1 cellular context compared by ENCODE assay signal in the genomic region with DNA sequence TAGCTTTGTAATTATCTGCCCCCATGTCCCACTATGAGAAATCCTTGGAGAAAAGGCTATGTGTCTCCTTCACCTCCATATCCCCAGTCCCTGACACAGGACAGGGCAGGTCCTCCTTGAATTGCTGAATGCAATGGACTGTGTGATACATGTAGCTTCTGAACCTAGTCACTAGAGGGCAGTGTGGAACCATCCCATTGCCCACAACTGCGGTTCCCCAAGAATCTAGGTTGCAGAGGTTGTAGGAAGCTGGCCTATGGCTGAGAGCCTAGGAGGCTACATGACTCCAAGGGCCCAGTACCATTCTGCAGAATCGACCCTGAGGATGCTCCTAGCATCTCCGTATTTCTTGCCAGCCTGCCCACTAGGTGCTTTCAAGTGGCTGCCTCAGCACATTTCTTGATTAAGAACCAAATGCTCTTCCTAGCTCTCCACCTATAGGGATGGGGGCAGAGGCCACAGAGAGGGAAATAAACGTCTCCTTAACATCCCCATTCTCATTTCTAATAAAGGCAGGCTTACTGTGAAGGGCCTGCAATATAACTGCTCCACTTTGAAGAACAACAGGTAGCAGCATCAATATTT.
TF ChIP-seq lines count a peak whose summit lies in the region.

No MANE protein-coding gene starts in this region.

TF ChIP-seq in GM23338, 12 proteins besides CTCF, POLR2A, EP300 and RAD21 (continued from another document):
- no peak for TF ChIP-seq ZNF462 (CRISPR knock-in tag; IDR thresholded peaks at IDR 0.05)
- no peak for TF ChIP-seq NANOG (IDR thresholded peaks at IDR 0.05; ENCODE audit: borderline replicate concordance)
